ENCODE assay signal across 26 cellular contexts in the genomic region with DNA sequence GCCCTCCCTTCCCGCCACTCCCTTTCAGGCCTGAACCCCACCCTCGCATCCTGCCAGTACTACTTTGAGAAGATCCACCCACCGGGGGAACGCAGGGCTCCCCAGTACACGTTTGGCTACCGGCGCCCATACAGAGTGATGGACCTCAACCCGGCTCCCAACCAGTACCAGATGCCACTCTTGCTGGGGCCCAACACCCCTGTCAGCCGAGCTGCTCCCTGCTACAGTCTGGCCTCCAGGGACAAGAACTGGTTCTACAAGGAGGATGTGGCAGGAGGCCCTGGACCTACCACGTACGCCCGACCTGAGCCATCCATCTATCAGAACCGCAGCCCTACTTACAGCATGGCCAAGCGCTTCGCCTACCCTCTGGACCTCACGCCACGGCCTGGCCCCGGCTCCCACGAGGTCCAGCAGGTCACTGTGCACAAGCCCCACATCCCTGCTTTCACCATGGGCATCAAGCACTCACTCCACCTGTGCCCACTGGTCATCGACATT. TPM values are rescaled to one million over a fixed set of nuclear protein-coding genes. Genes with fewer than 3 reads are reported as not detected.
DNase-seq lines count a peak whose midpoint lies in the region; ATAC-seq and TF ChIP-seq lines count a peak whose summit lies in the region.
"Had no signal": no experiment of that assay in that cellular context is flagged by ENCODE, and none has a peak within 500 bp of the region (broad histone marks: within the 10 kb centered on the region; RNA-seq: fewer than 3 reads in every experiment).

No MANE protein-coding gene starts in this region.

- H3K4me2 ChIP-seq in trophoblast cell (ENCODE audit: low read length), result no peak overlapping the region
- H3K4me2 ChIP-seq: KMS-11 had no signal

- H4K8ac ChIP-seq in trophoblast cell (ENCODE audit: low read depth, low read length), result no peak overlapping the region

- no peak overlapping the region for H3K27ac Mint-ChIP-seq in natural killer cell treated with Interleukin-12 subunit alpha and Interleukin-12 subunit beta and Interleukin-15 and Interleukin-18, amount 100 ng/mL, for 72 hours
- no peak overlapping the region for H3K27ac Mint-ChIP-seq in natural killer cell
- H3K27ac Mint-ChIP-seq in CD8-positive, alpha-beta T cell, result no peak overlapping the region
- H3K27ac Mint-ChIP-seq: activated CD8-positive, alpha-beta memory T cell treated with anti-CD3 and anti-CD28 coated beads, Interleukin-2, amount 10 ng/mL, durations not matched to agents 7 days and 5 days; activated naive CD8-positive, alpha-beta T cell treated with anti-CD3 and anti-CD28 coated beads, Interleukin-2, amount 50 U/mL, for 24 hours; B cell; T-helper 1 cell treated with Interleukin-12 subunit alpha and Interleukin-12 subunit beta and Interleukin-4 antibody, amounts not matched to agents 30 μg/mL and 1 μg/mL, for 36 hours had no signal

- peaks cover 8 to 19% of the 10 kb centered on the region in 2 experiments for H3K4me1 ChIP-seq in trophoblast cell (ENCODE audit: control insufficient read depth in 1 of 2, insufficient read depth in 2 of 2, low read length in 2 of 2)
- no peaks in the 10 kb centered on the region for H3K4me1 ChIP-seq in CD8-positive, alpha-beta T cell (ENCODE audit: insufficient read depth, low read length)

- no peak overlapping the region for H3K27ac ChIP-seq in trophoblast cell (ENCODE audit: low read depth, low read length)
- H3K27ac ChIP-seq in CD8-positive, alpha-beta T cell (ENCODE audit: low read depth, low read length), result no peak overlapping the region
- H3K27ac ChIP-seq: KMS-11 had no signal

- no peak overlapping the region for H3K14ac ChIP-seq in trophoblast cell (ENCODE audit: low read length)

- no peak for ATAC-seq in natural killer cell treated with Interleukin-12 subunit alpha and Interleukin-12 subunit beta and Interleukin-15 and Interleukin-18, amount 100 ng/mL, for 72 hours
- ATAC-seq in natural killer cell, result no peak
- ATAC-seq in CD8-positive, alpha-beta T cell, result no peak
- ATAC-seq: activated CD8-positive, alpha-beta memory T cell treated with anti-CD3 and anti-CD28 coated beads, Interleukin-2, amount 10 ng/mL, durations not matched to agents 7 days and 5 days; activated naive CD8-positive, alpha-beta T cell treated with anti-CD3 and anti-CD28 coated beads, Interleukin-2, amount 50 U/mL, for 24 hours; activated T-cell treated with anti-CD3 and anti-CD28 coated beads, Interleukin-2, amount 50 U/mL, for 4 hours; SK-N-SH treated with all-trans-retinoic acid at 6 μM for 48 hours had no signal

- WGBS in trophoblast cell (ENCODE audit: extremely low coverage, insufficient coverage, insufficient read length), result no CpG with 5 or more reads among the region's 20 CpGs

- H2AFZ ChIP-seq in trophoblast cell (ENCODE audit: insufficient read depth, low read length, poor library complexity), result no peak overlapping the region

- H3K27me3 Mint-ChIP-seq in natural killer cell treated with Interleukin-12 subunit alpha and Interleukin-12 subunit beta and Interleukin-15 and Interleukin-18, amount 100 ng/mL, for 72 hours, result peaks cover 16 to 18% of the 10 kb centered on the region in 2 donors
- H3K27me3 Mint-ChIP-seq in natural killer cell (ENCODE audit: low read depth in 2 of 2), result peaks cover 0 to 33% of the 10 kb centered on the region in 2 donors
- H3K27me3 Mint-ChIP-seq in CD8-positive, alpha-beta T cell (ENCODE audit: low read depth), result peaks cover 8% of the 10 kb centered on the region

- H3K4ac ChIP-seq in trophoblast cell (ENCODE audit: low read depth, low read length), result no peak overlapping the region

- peaks cover 2% of the 10 kb centered on the region for H3K9me3 ChIP-seq in trophoblast cell (ENCODE audit: insufficient read depth, low read depth, low read length)
- no peaks in the 10 kb centered on the region for H3K9me3 ChIP-seq in CD8-positive, alpha-beta T cell (ENCODE audit: low read length)

- H3K9ac ChIP-seq in trophoblast cell (ENCODE audit: low read length), result no peak overlapping the region
- H3K9ac ChIP-seq: KMS-11 had no signal

- H3K36me3 ChIP-seq in trophoblast cell (ENCODE audit: control insufficient read depth in 1 of 2, insufficient read depth in 2 of 2, low read length in 2 of 2), result no peaks in the 10 kb centered on the region
- no peaks in the 10 kb centered on the region for H3K36me3 ChIP-seq in CD8-positive, alpha-beta T cell (ENCODE audit: insufficient read depth, low read length)

- no peaks in the 10 kb centered on the region for H3K79me2 ChIP-seq in trophoblast cell (ENCODE audit: control insufficient read depth, insufficient read depth, low read length, poor library complexity)

- H2AK5ac ChIP-seq in trophoblast cell (ENCODE audit: low read length), result peak overlapping the region; percentile 20

- H3K79me1 ChIP-seq in trophoblast cell (ENCODE audit: low read length), result peaks cover 7% of the 10 kb centered on the region

- TF ChIP-seq CTCF in natural killer cell (IDR thresholded peaks at IDR 0.05) (no peak), epithelial cell of esophagus (IDR thresholded peaks at IDR 0.05; ENCODE audit: insufficient read depth, low read depth, low read length, missing control alignments) (no peak)
- TF ChIP-seq CTCF in CD8-positive, alpha-beta T cell (IDR thresholded peaks at IDR 0.05), result no peak

- POLR2A ChIA-PET in CD8-positive, alpha-beta T cell (lab: Charles Lee), result no interaction called here

- H3K23ac ChIP-seq in trophoblast cell (ENCODE audit: low read length), result no peak overlapping the region

- DNase-seq in natural killer cell treated with Interleukin-12 subunit alpha and Interleukin-12 subunit beta and Interleukin-15 and Interleukin-18, amount 100 ng/mL, for 72 hours (ENCODE audit: low spot score), result peak; percentile 46
- DNase-seq in natural killer cell (no peak), epithelial cell of esophagus (ENCODE audit: low read depth) (peak; percentile 41), trophoblast cell (no peak), AG08395 (ENCODE audit: low spot score) (no peak)
- no peak for DNase-seq in stimulated activated naive CD4-positive, alpha-beta T cell (lab: John Stamatoyannopoulos, UW)
- DNase-seq in CD8-positive, alpha-beta T cell, result no peak
- DNase-seq: activated CD4-positive, CD25-positive, alpha-beta regulatory T cell; activated CD8-positive, alpha-beta memory T cell treated with anti-CD3 and anti-CD28 coated beads, Interleukin-2, amount 10 ng/mL, durations not matched to agents 7 days and 5 days; activated naive CD8-positive, alpha-beta T cell treated with anti-CD3 and anti-CD28 coated beads, Interleukin-2, amount 50 U/mL, for 24 hours; activated T-cell treated with anti-CD3 and anti-CD28 coated beads, Interleukin-2, amount 50 U/mL, for 4 hours; DMS53; foreskin melanocyte; kidney glomerular epithelial cell; NCI-H1417; NCI-H2029; NCI-H524 treated with DMSO at 0.1 percent for 48 hours; OCI-M1; stimulated activated CD4-positive, alpha-beta T cell treated with anti-CD3 and anti-CD28 coated beads, Interleukin-15, amount 100 ng/mL, for 24 hours; stimulated activated CD4-positive, alpha-beta T cell treated with anti-CD3 and anti-CD28 coated beads, Interleukin-4, amount 100 ng/mL, for 4 hours had no signal

- no peaks in the 10 kb centered on the region for H3K27me3 ChIP-seq in trophoblast cell (ENCODE audit: insufficient read depth, low read length)
- no peaks in the 10 kb centered on the region for H3K27me3 ChIP-seq in CD8-positive, alpha-beta T cell (ENCODE audit: insufficient read depth, low read length)

- H3K4me3 Mint-ChIP-seq in natural killer cell treated with Interleukin-12 subunit alpha and Interleukin-12 subunit beta and Interleukin-15 and Interleukin-18, amount 100 ng/mL, for 72 hours, result no peak overlapping the region
- H3K4me3 Mint-ChIP-seq in natural killer cell, result no peak overlapping the region
- H3K4me3 Mint-ChIP-seq in CD8-positive, alpha-beta T cell, result no peak overlapping the region
- H3K4me3 Mint-ChIP-seq: activated CD8-positive, alpha-beta memory T cell treated with anti-CD3 and anti-CD28 coated beads, Interleukin-2, amount 10 ng/mL, durations not matched to agents 7 days and 5 days; activated naive CD8-positive, alpha-beta T cell treated with anti-CD3 and anti-CD28 coated beads, Interleukin-2, amount 50 U/mL, for 24 hours; activated T-cell treated with anti-CD3 and anti-CD28 coated beads, Interleukin-2, amount 50 U/mL, for 4 hours; B cell; central memory CD8-positive, alpha-beta T cell; neural crest cell; T-helper 1 cell treated with Interleukin-12 subunit alpha and Interleukin-12 subunit beta and Interleukin-4 antibody, amounts not matched to agents 30 μg/mL and 1 μg/mL, for 36 hours had no signal

- no peak overlapping the region for H2BK12ac ChIP-seq in trophoblast cell (ENCODE audit: low read length)

- no peaks in the 10 kb centered on the region for H3K9me3 Mint-ChIP-seq in natural killer cell treated with Interleukin-12 subunit alpha and Interleukin-12 subunit beta and Interleukin-15 and Interleukin-18, amount 100 ng/mL, for 72 hours
- H3K9me3 Mint-ChIP-seq in natural killer cell, result no peaks in the 10 kb centered on the region
- H3K9me3 Mint-ChIP-seq in CD8-positive, alpha-beta T cell, result no peaks in the 10 kb centered on the region
- H3K9me3 Mint-ChIP-seq: activated naive CD8-positive, alpha-beta T cell treated with anti-CD3 and anti-CD28 coated beads, Interleukin-2, amount 50 U/mL, for 24 hours; activated T-cell treated with anti-CD3 and anti-CD28 coated beads, Interleukin-2, amount 50 U/mL, for 4 hours; central memory CD8-positive, alpha-beta T cell; neural crest cell; T-helper 1 cell treated with Interleukin-12 subunit alpha and Interleukin-12 subunit beta and Interleukin-4 antibody, amounts not matched to agents 30 μg/mL and 1 μg/mL, for 36 hours had no signal

- H3K4me1 Mint-ChIP-seq in natural killer cell treated with Interleukin-12 subunit alpha and Interleukin-12 subunit beta and Interleukin-15 and Interleukin-18, amount 100 ng/mL, for 72 hours (ENCODE audit: low read depth in 2 of 2), result peaks cover 0 to 8% of the 10 kb centered on the region in 2 donors
- peaks cover 0 to 11% of the 10 kb centered on the region in 2 donors for H3K4me1 Mint-ChIP-seq in natural killer cell
- H3K4me1 Mint-ChIP-seq in CD8-positive, alpha-beta T cell (ENCODE audit: low read depth), result peaks cover 5% of the 10 kb centered on the region
- H3K4me1 Mint-ChIP-seq: central memory CD8-positive, alpha-beta T cell had no signal

- intact Hi-C loops in natural killer cell (cut with micrococcal nuclease), result loop anchor here (5.0 to 10.0 kb wide), 2 partner anchors 198 to 425 kb away; no protein-coding TSS in a partner anchor
- intact Hi-C loops in CD8-positive, alpha-beta T cell (cut with DNase I, micrococcal nuclease), result no loop called here

- no peak overlapping the region for H4K12ac ChIP-seq in trophoblast cell (ENCODE audit: low read depth, low read length)

- H3K36me3 Mint-ChIP-seq in natural killer cell treated with Interleukin-12 subunit alpha and Interleukin-12 subunit beta and Interleukin-15 and Interleukin-18, amount 100 ng/mL, for 72 hours, result no peaks in the 10 kb centered on the region
- H3K36me3 Mint-ChIP-seq in natural killer cell, result no peaks in the 10 kb centered on the region
- no peaks in the 10 kb centered on the region for H3K36me3 Mint-ChIP-seq in CD8-positive, alpha-beta T cell
- H3K36me3 Mint-ChIP-seq: activated CD8-positive, alpha-beta memory T cell treated with anti-CD3 and anti-CD28 coated beads, Interleukin-2, amount 10 ng/mL, durations not matched to agents 7 days and 5 days had no signal

- H3K4me3 ChIP-seq in epithelial cell of esophagus (ENCODE audit: low read length) (no peak overlapping the region), trophoblast cell (ENCODE audit: low read depth, low read length) (peak overlapping the region; percentile 4)
- no peak overlapping the region for H3K4me3 ChIP-seq in CD8-positive, alpha-beta T cell (ENCODE audit: low read depth, low read length)

- H2BK120ac ChIP-seq in trophoblast cell (ENCODE audit: insufficient read depth, low read length, poor library complexity), result no peak overlapping the region

- no peak overlapping the region for H2BK5ac ChIP-seq in trophoblast cell (ENCODE audit: low read depth, low read length, poor library complexity)

- H4K91ac ChIP-seq in trophoblast cell (ENCODE audit: low read depth, low read length), result no peak overlapping the region

- CTCF ChIA-PET in CD8-positive, alpha-beta T cell (lab: Charles Lee), result interaction anchor here (0.7 to 5.0 kb wide), 5 partner anchors 9 to 1263 kb away, joined by 3 to 85 read pairs (median 5); no protein-coding TSS in a partner anchor

- H3K18ac ChIP-seq in trophoblast cell (ENCODE audit: low read length), result no peak overlapping the region

RNA-seq across cellular contexts. Expression of a gene that starts 14.4 kb away (rescaled TPM):
- not detected for total RNA-seq in natural killer cell treated with Interleukin-12 subunit alpha and Interleukin-12 subunit beta and Interleukin-15 and Interleukin-18, amount 100 ng/mL, for 72 hours
- total RNA-seq in natural killer cell, result under 1 TPM; 0.05 to 0.09 (median 0.07) TPM
- polyA plus RNA-seq in trophoblast cell (2013), result 1.1 and 1.3 TPM in 2 replicates
- total RNA-seq in CD8-positive, alpha-beta T cell, result not detected

Comparison
In these comparisons a context has a peak if more than half of its experiments do, and no peak if none do; other contexts are left out.
1. DNase-seq: peak in natural killer cell treated with Interleukin-12 subunit alpha and Interleukin-12 subunit beta and Interleukin-15 and Interleukin-18, amount 100 ng/mL, for 72 hours (single experiment) and epithelial cell of esophagus (single experiment); none in natural killer cell (single experiment), trophoblast cell (0 of 2), stimulated activated naive CD4-positive, alpha-beta T cell (0 of 6), CD8-positive, alpha-beta T cell (0 of 7) and AG08395 (single experiment).